Comparison of ENCODE assay signal across 14 cellular contexts in the genomic region with DNA sequence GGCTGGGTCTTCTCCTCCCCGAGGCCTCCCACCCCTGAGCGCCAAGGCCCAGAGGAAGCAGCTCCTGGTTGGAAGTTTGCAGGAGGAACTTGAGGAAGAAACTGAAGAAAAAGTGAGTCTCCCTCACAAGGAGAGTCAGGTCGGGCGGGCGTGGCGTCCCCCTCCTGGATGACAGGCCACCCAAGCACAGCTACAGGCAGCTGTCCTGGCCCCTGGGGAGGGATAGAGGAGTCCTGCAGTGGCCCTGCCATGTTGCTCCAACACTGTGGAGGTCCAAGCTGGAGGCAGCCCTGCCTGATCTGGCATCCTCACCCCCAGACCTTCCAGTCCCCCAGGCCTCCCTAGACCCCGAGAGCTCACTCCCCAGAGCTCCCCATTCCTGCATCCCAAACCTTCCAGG.
DNase-seq lines count a peak whose midpoint lies in the region; ATAC-seq and TF ChIP-seq lines count a peak whose summit lies in the region.
"Had no signal": no experiment of that assay in that cellular context is flagged by ENCODE, and none has a peak within 500 bp of the region (broad histone marks: within the 10 kb centered on the region; RNA-seq: fewer than 3 reads in every experiment).

No MANE protein-coding gene starts in this region.

- H3K4me2 ChIP-seq in BLaER1 treated with 17β-estradiol and CSF1 and Interleukin-3, amounts not matched to agents 10 nM and 100 nM: peak overlapping the region in 10 of 11 experiments; percentile 12 to 84 (median 73); a peak in 19 of 22 replicates

- H3K4me3 ChIP-seq in right atrium auricular region (no peak overlapping the region), right cardiac atrium (ENCODE audit: low read length) (no peak overlapping the region)
- H3K4me3 ChIP-seq in BLaER1 treated with 17β-estradiol and CSF1 and Interleukin-3, amounts not matched to agents 10 nM and 100 nM: no peak overlapping the region

- H3K36me3 ChIP-seq in right atrium auricular region: no peaks in the 10 kb centered on the region
- H3K36me3 ChIP-seq in BLaER1 treated with 17β-estradiol and CSF1 and Interleukin-3, amounts not matched to agents 10 nM and 100 nM: peaks cover 0 to 7% (median 0%) of the 10 kb centered on the region in 11 experiments; a peak in 7 of 22 replicates

- H3K27ac ChIP-seq in right atrium auricular region (no peak overlapping the region), right cardiac atrium (ENCODE audit: low read length) (no peak overlapping the region)
- peak overlapping the region in 7 of 11 experiments; percentile 48 to 71 (median 61); a peak in 14 of 22 replicates for H3K27ac ChIP-seq in BLaER1 treated with 17β-estradiol and CSF1 and Interleukin-3, amounts not matched to agents 10 nM and 100 nM

- no peak for TF ChIP-seq CTCF in right atrium auricular region (IDR thresholded peaks at IDR 0.05)

- H4K20me1 ChIP-seq in BLaER1 treated with 17β-estradiol and CSF1 and Interleukin-3, amounts not matched to agents 10 nM and 100 nM: no peaks in the 10 kb centered on the region; a peak in 1 of 22 replicates

- H3K4me1 Mint-ChIP-seq in stimulated activated effector memory CD8-positive, alpha-beta T cell treated with anti-CD3 and anti-CD28 coated beads, Interleukin-12 subunit alpha, Interleukin-12 subunit beta, amount 100 ng/mL, for 72 hours: no peaks in the 10 kb centered on the region
- H3K4me1 Mint-ChIP-seq: CD4-positive, CD25-positive, alpha-beta regulatory T cell; CD8-positive, alpha-beta memory T cell had no signal

- WGBS in right cardiac atrium: 84% methylated on average over 7 of the region's 7 CpGs

- H3K27me3 ChIP-seq in right atrium auricular region (no peaks in the 10 kb centered on the region), right cardiac atrium (ENCODE audit: control insufficient read depth, insufficient read depth) (no peaks in the 10 kb centered on the region)
- H3K27me3 ChIP-seq in BLaER1 treated with 17β-estradiol and CSF1 and Interleukin-3, amounts not matched to agents 10 nM and 100 nM: no peaks in the 10 kb centered on the region; a peak in 1 of 22 replicates

- intact Hi-C loops in Right ventricle myocardium inferior (cut with DNase I) (no loop called here), right cardiac atrium (cut with DNase I) (no loop called here)

- DNase-seq in Right ventricle myocardium inferior (ENCODE audit: missing footprints) (peak; percentile 42), right atrium auricular region (ENCODE audit: low spot score) (no peak), right cardiac atrium (peak in 2 of 3 donors; percentile 22 to 32), mucosa of gallbladder (ENCODE audit: low spot score) (no peak)
- DNase-seq in stimulated activated effector memory CD8-positive, alpha-beta T cell treated with anti-CD3 and anti-CD28 coated beads, Interleukin-12 subunit alpha, Interleukin-12 subunit beta, amount 100 ng/mL, for 72 hours (ENCODE audit: low spot score in 2 of 2): no peak
- DNase-seq: 8988T; C1 segment of cervical spinal cord; CD4-positive, CD25-positive, alpha-beta regulatory T cell; COR-L47; H9; IMR-90 had no signal

- no peaks in the 10 kb centered on the region for H3K36me3 Mint-ChIP-seq in stimulated activated effector memory CD8-positive, alpha-beta T cell treated with anti-CD3 and anti-CD28 coated beads, Interleukin-12 subunit alpha, Interleukin-12 subunit beta, amount 100 ng/mL, for 72 hours
- H3K36me3 Mint-ChIP-seq: CD4-positive, CD25-positive, alpha-beta regulatory T cell; CD8-positive, alpha-beta memory T cell had no signal

- H3K27ac Mint-ChIP-seq in stimulated activated effector memory CD8-positive, alpha-beta T cell treated with anti-CD3 and anti-CD28 coated beads, Interleukin-12 subunit alpha, Interleukin-12 subunit beta, amount 100 ng/mL, for 72 hours: peak overlapping the region; percentile 65
- H3K27ac Mint-ChIP-seq: CD4-positive, CD25-positive, alpha-beta regulatory T cell; CD8-positive, alpha-beta memory T cell had no signal

- H3K4me1 ChIP-seq in right atrium auricular region (no peaks in the 10 kb centered on the region), right cardiac atrium (ENCODE audit: control insufficient read depth, insufficient read depth, low read length) (no peaks in the 10 kb centered on the region)
- peaks cover 0 to 48% (median 35%) of the 10 kb centered on the region in 10 experiments; a peak in 17 of 20 replicates for H3K4me1 ChIP-seq in BLaER1 treated with 17β-estradiol and CSF1 and Interleukin-3, amounts not matched to agents 10 nM and 100 nM

- ATAC-seq in Right ventricle myocardium inferior (no peak), right cardiac atrium (no peak), GM18909 (IDR thresholded peaks at IDR 0.05; ENCODE audit: poor library complexity, unreplicated experiment) (no peak)
- no peak for ATAC-seq in stimulated activated effector memory CD8-positive, alpha-beta T cell treated with anti-CD3 and anti-CD28 coated beads, Interleukin-12 subunit alpha, Interleukin-12 subunit beta, amount 100 ng/mL, for 72 hours

- H3K9me3 Mint-ChIP-seq in stimulated activated effector memory CD8-positive, alpha-beta T cell treated with anti-CD3 and anti-CD28 coated beads, Interleukin-12 subunit alpha, Interleukin-12 subunit beta, amount 100 ng/mL, for 72 hours: no peaks in the 10 kb centered on the region

- no peak overlapping the region for H3K4me3 Mint-ChIP-seq in stimulated activated effector memory CD8-positive, alpha-beta T cell treated with anti-CD3 and anti-CD28 coated beads, Interleukin-12 subunit alpha, Interleukin-12 subunit beta, amount 100 ng/mL, for 72 hours
- H3K4me3 Mint-ChIP-seq: CD4-positive, CD25-positive, alpha-beta regulatory T cell; CD8-positive, alpha-beta memory T cell had no signal

- H3K9ac ChIP-seq in BLaER1 treated with 17β-estradiol and CSF1 and Interleukin-3, amounts not matched to agents 10 nM and 100 nM: peak overlapping the region in 6 of 11 experiments; percentile 39 to 68 (median 56); a peak in 11 of 22 replicates

- H3K9me3 ChIP-seq in right atrium auricular region: peaks cover 0 to 8% of the 10 kb centered on the region in 2 donors
- peaks cover 18 to 24% (median 22%) of the 10 kb centered on the region in 11 experiments for H3K9me3 ChIP-seq in BLaER1 treated with 17β-estradiol and CSF1 and Interleukin-3, amounts not matched to agents 10 nM and 100 nM (replicated peaks in 1 of 11)
- peaks cover 1% of the 10 kb centered on the region for H3K9me3 ChIP-seq in right cardiac atrium (ENCODE audit: control insufficient read depth, low read length)

Comparison
In these comparisons a context has a peak if more than half of its experiments do, and no peak if none do; other contexts are left out.
1. DNase-seq: peak in Right ventricle myocardium inferior (single experiment) and right cardiac atrium (2 of 3); none in right atrium auricular region (single experiment), stimulated activated effector memory CD8-positive, alpha-beta T cell treated with anti-CD3 and anti-CD28 coated beads, Interleukin-12 subunit alpha, Interleukin-12 subunit beta, amount 100 ng/mL, for 72 hours (0 of 2) and mucosa of gallbladder (single experiment).
2. H3K27ac ChIP-seq: peak in BLaER1 treated with 17β-estradiol and CSF1 and Interleukin-3, amounts not matched to agents 10 nM and 100 nM (7 of 11); none in right atrium auricular region (0 of 2) and right cardiac atrium (single experiment).